ENCODE assay signal across 15 cellular contexts in genomic region chr5:78633710-78634109, GRCh38. TPM values are rescaled to one million over a fixed set of nuclear protein-coding genes. Genes with fewer than 3 reads are reported as not detected.
DNase-seq lines count a peak whose midpoint lies in the region; ATAC-seq and TF ChIP-seq lines count a peak whose summit lies in the region.
"Had no signal": no experiment of that assay in that cellular context is flagged by ENCODE, and none has a peak within 500 bp of the region (broad histone marks: within the 10 kb centered on the region; RNA-seq: fewer than 3 reads in every experiment).

No MANE protein-coding gene starts in this region.

- H3K36me3 ChIP-seq in BLaER1: no peaks in the 10 kb centered on the region
- H3K36me3 ChIP-seq in Loucy (ENCODE audit: insufficient read depth, low read length): no peaks in the 10 kb centered on the region
- H3K36me3 ChIP-seq in mammary epithelial cell (ENCODE audit: insufficient read depth, low read length): peaks cover 19% of the 10 kb centered on the region

- no peak overlapping the region for H3K9ac ChIP-seq in BLaER1
- H3K9ac ChIP-seq in Loucy (ENCODE audit: low read depth, low read length, poor library complexity, severe bottlenecking): peak overlapping the region; percentile 8
- no peak overlapping the region for H3K9ac ChIP-seq in mammary epithelial cell (ENCODE audit: insufficient read depth, low read length)

- H3K79me2 ChIP-seq in Loucy (ENCODE audit: insufficient read depth, low read length) (no peaks in the 10 kb centered on the region), mammary epithelial cell (ENCODE audit: insufficient read depth, low read length) (peaks cover 85% of the 10 kb centered on the region)

- CTCF ChIA-PET in mammary epithelial cell (lab: Charles Lee; ENCODE audit: low non-redundant PET): no interaction called here

- dilution Hi-C loops in mammary epithelial cell (cut with HindIII; ENCODE audit: low sequenced_read_pairs): no loop called here

- no peaks in the 10 kb centered on the region for H3K9me2 ChIP-seq in Loucy (replicated peaks; ENCODE audit: low read depth, low read length)

- H2AFZ ChIP-seq in Loucy (ENCODE audit: low read length) (0 out of 2 replicates have a peak overlapping the region, but pooled peaks have one; percentile 11), mammary epithelial cell (ENCODE audit: low read depth, low read length) (no peak overlapping the region)

- H3K4me3 ChIP-seq in BLaER1 (no peak overlapping the region), Loucy (ENCODE audit: low read length, poor library complexity, severe bottlenecking) (no peak overlapping the region), choroid plexus epithelial cell (ENCODE audit: low read depth, low read length) (no peak overlapping the region), mammary epithelial cell (replicated peaks in 1 of 3; ENCODE audit: insufficient read depth in 1 of 3, low read depth in 2 of 3, low read length in 3 of 3) (no peak overlapping the region)
- H3K4me3 ChIP-seq: lung, stomach had no signal

- no peaks in the 10 kb centered on the region for H3K27me3 ChIP-seq in BLaER1
- H3K27me3 ChIP-seq in Loucy (ENCODE audit: insufficient read depth, low read length, poor library complexity, severe bottlenecking): no peaks in the 10 kb centered on the region
- H3K27me3 ChIP-seq in mammary epithelial cell (ENCODE audit: insufficient read depth, low read length): no peaks in the 10 kb centered on the region
- H3K27me3 ChIP-seq: stomach had no signal

- H3K27ac ChIP-seq in BLaER1: no peak overlapping the region
- no peak overlapping the region for H3K27ac ChIP-seq in mammary epithelial cell (ENCODE audit: insufficient read depth, low read depth, low read length)
- H3K27ac ChIP-seq: stomach, VCaP had no signal

- no peaks in the 10 kb centered on the region for H3F3A ChIP-seq in Loucy (ENCODE audit: low read depth)

- peak; percentile 70 for DNase-seq in choroid plexus epithelial cell (ENCODE audit: low read depth)
- DNase-seq in myocyte (ENCODE audit: low read depth): peak; percentile 92
- no peak for DNase-seq in iPS-NIHi11 (ENCODE audit: low spot score)
- no peak for DNase-seq in mammary epithelial cell
- no peak for DNase-seq in cerebellum (ENCODE audit: low spot score)
- DNase-seq: activated CD8-positive, alpha-beta memory T cell treated with anti-CD3 and anti-CD28 coated beads for 24 hours; GF-D8; NCI-H748 treated with DMSO at 0.1 percent for 48 hours; retina; stomach had no signal

- in situ Hi-C loops in mammary epithelial cell (cut with MboI; ENCODE audit: low sequenced_read_pairs in 2 of 2): loop anchor here in 1 of 2 donors (25.0 kb wide), 1 partner anchor 254 kb away; no protein-coding TSS in a partner anchor

- H3K9me3 ChIP-seq in BLaER1 (0 out of 2 replicates have a peak, but pooled peaks cover 5% of the 10 kb centered on the region), Loucy (ENCODE audit: insufficient read depth, low read depth, low read length) (no peaks in the 10 kb centered on the region), mammary epithelial cell (replicated peaks; ENCODE audit: insufficient read depth, low read length) (no peaks in the 10 kb centered on the region)
- H3K9me3 ChIP-seq: stomach had no signal

- peak overlapping the region; percentile 11; the same call in 1 of the 2 replicates for H3K4me2 ChIP-seq in BLaER1
- H3K4me2 ChIP-seq in Loucy (ENCODE audit: low read depth, low read length, poor library complexity, severe bottlenecking): peak overlapping the region; percentile 43
- H3K4me2 ChIP-seq in mammary epithelial cell (ENCODE audit: insufficient read depth, low read depth, low read length): no peak overlapping the region

- no peak for TF ChIP-seq CTCF in Loucy (conservative IDR thresholded peaks at IDR 0.05; ENCODE audit: low read length)
- no peak for TF ChIP-seq CTCF in choroid plexus epithelial cell (conservative IDR thresholded peaks at IDR 0.05; ENCODE audit: low read depth, low read length)
- TF ChIP-seq CTCF in mammary epithelial cell (conservative IDR thresholded peaks at IDR 0.05 in 1 of 2, IDR thresholded peaks at IDR 0.05 in 1 of 2; ENCODE audit: extremely low read depth in 1 of 2, insufficient read depth in 1 of 2, low read depth in 1 of 2, low read length in 2 of 2): no peak

- WGBS in mammary epithelial cell (ENCODE audit: low coverage, missing lambda C conversion rate): 42% methylated on average over 2 of the region's 2 CpGs

- peaks cover 41% of the 10 kb centered on the region for H3K4me1 ChIP-seq in BLaER1
- H3K4me1 ChIP-seq in Loucy (ENCODE audit: insufficient read depth, low read length, poor library complexity, severe bottlenecking): peaks cover 21% of the 10 kb centered on the region
- H3K4me1 ChIP-seq in mammary epithelial cell (ENCODE audit: insufficient read depth, low read length): peaks cover 30% of the 10 kb centered on the region

- BruUV-seq in mammary epithelial cell (replicated peaks; lab: Mats Ljungman, UMichigan): no TSS peak

- no peak for ATAC-seq in HG03342 (IDR thresholded peaks at IDR 0.05; ENCODE audit: unreplicated experiment)

- H4K20me1 ChIP-seq in BLaER1 (no peaks in the 10 kb centered on the region), Loucy (ENCODE audit: insufficient read depth, low read length, poor library complexity, severe bottlenecking) (no peaks in the 10 kb centered on the region), mammary epithelial cell (ENCODE audit: insufficient read depth, low read length) (no peaks in the 10 kb centered on the region)

- intact Hi-C loops in mammary epithelial cell (cut with micrococcal nuclease): no loop called here

RNA-seq across cellular contexts. Expression of gene LHFPL2, which starts 14.9 kb away (rescaled TPM):
- total RNA-seq in myocyte (30.0 and 35.4 TPM in 2 replicates), mammary epithelial cell (10 to 100 TPM; 52.5 to 53.5 TPM), cerebellum (34.2 TPM)
- 46.3 TPM for polyA plus RNA-seq in myocyte (2012)
- polyA plus RNA-seq in mammary epithelial cell: 11.5 TPM
- 20.2 TPM for polyA minus RNA-seq in mammary epithelial cell

Comparison
In these comparisons a context has a peak if more than half of its experiments do, and no peak if none do; other contexts are left out.
1. DNase-seq: peak in choroid plexus epithelial cell (single experiment) and myocyte (single experiment); none in iPS-NIHi11 (single experiment), mammary epithelial cell (single experiment) and cerebellum (single experiment).